36 cellular contexts compared by ENCODE assay signal in the genomic region with DNA sequence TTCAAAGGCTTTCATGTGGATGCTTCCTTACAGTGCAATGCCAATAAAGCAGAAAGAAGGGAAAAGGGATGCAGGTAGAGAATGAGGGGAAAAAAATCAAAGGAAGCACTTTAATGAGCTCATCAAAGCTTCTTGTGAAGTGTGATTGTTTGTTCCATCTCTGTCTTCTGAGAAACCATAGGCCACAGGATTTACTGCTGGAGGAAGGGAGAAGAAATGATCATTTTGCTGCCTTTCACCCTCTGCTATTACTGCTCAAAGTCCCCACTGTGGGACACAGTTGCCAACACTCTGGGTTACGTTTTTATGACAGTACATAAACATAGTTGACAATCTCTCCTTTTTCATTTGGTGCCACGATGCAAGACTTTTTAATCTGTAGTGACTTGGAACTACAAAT.
"Had no signal": no experiment of that assay in that cellular context is flagged by ENCODE, and none has a peak within 500 bp of the region (broad histone marks: within the 10 kb centered on the region; RNA-seq: fewer than 3 reads in every experiment).

No MANE protein-coding gene starts in this region.

- H3K36me3 Mint-ChIP-seq: activated CD4-positive, alpha-beta memory T cell treated with anti-CD3 and anti-CD28 coated beads for 36 hours; activated naive CD4-positive, alpha-beta T cell treated with anti-CD3 and anti-CD28 coated beads, Interleukin-2, amount 10 ng/mL, durations not matched to agents 7 days and 5 days; activated naive CD4-positive, alpha-beta T cell treated with anti-CD3 and anti-CD28 coated beads, Interleukin-2, amount 50 U/mL, for 24 hours; activated naive CD8-positive, alpha-beta T cell; activated naive CD8-positive, alpha-beta T cell treated with anti-CD3 and anti-CD28 coated beads, Interleukin-2, amount 10 ng/mL, durations not matched to agents 7 days and 5 days; brain had no signal

- H3K4me3 Mint-ChIP-seq: activated B cell treated with CpG ODN at 0.5 μM for 24 hours; activated CD4-positive, alpha-beta memory T cell treated with anti-CD3 and anti-CD28 coated beads for 36 hours; activated CD4-positive, alpha-beta T cell treated with anti-CD3 and anti-CD28 coated beads, Interleukin-2, amount 10 ng/mL, durations not matched to agents 24 days and 14 days; activated CD8-positive, alpha-beta T cell treated with anti-CD3 and anti-CD28 coated beads for 36 hours; activated naive CD4-positive, alpha-beta T cell treated with anti-CD3 and anti-CD28 coated beads, Interleukin-2, amount 10 ng/mL, durations not matched to agents 7 days and 5 days; activated naive CD4-positive, alpha-beta T cell treated with anti-CD3 and anti-CD28 coated beads, Interleukin-2, amount 50 U/mL, for 24 hours; activated naive CD8-positive, alpha-beta T cell; activated naive CD8-positive, alpha-beta T cell treated with anti-CD3 and anti-CD28 coated beads, Interleukin-2, amount 10 ng/mL, durations not matched to agents 7 days and 5 days; activated naive CD8-positive, alpha-beta T cell treated with anti-CD3 and anti-CD28 coated beads, Interleukin-2, amount 50 U/mL, for 24 hours; activated T-cell treated with anti-CD3 and anti-CD28 coated beads, Interleukin-2, amount 50 U/mL, for 24 hours; brain; central memory CD8-positive, alpha-beta T cell; T-helper 1 cell treated with Interleukin-12 subunit alpha and Interleukin-12 subunit beta and Interleukin-4 antibody, amounts not matched to agents 30 μg/mL and 1 μg/mL, for 36 hours; T-helper 2 cell treated with Interferon-gamma antibody and Interleukin-4, amounts not matched to agents 5 μg/mL and 100 μg/mL, for 36 hours had no signal

- H3K27me3 Mint-ChIP-seq: activated B cell treated with CpG ODN at 0.5 μM for 24 hours; activated CD4-positive, alpha-beta memory T cell treated with anti-CD3 and anti-CD28 coated beads for 36 hours; activated CD4-positive, alpha-beta T cell treated with anti-CD3 and anti-CD28 coated beads, Interleukin-2, amount 10 ng/mL, durations not matched to agents 24 days and 14 days; activated CD8-positive, alpha-beta T cell treated with anti-CD3 and anti-CD28 coated beads for 36 hours; activated naive CD4-positive, alpha-beta T cell treated with anti-CD3 and anti-CD28 coated beads, Interleukin-2, amount 10 ng/mL, durations not matched to agents 7 days and 5 days; activated naive CD4-positive, alpha-beta T cell treated with anti-CD3 and anti-CD28 coated beads, Interleukin-2, amount 50 U/mL, for 24 hours; activated naive CD8-positive, alpha-beta T cell; activated naive CD8-positive, alpha-beta T cell treated with anti-CD3 and anti-CD28 coated beads, Interleukin-2, amount 10 ng/mL, durations not matched to agents 7 days and 5 days; activated naive CD8-positive, alpha-beta T cell treated with anti-CD3 and anti-CD28 coated beads, Interleukin-2, amount 50 U/mL, for 24 hours; activated T-cell treated with anti-CD3 and anti-CD28 coated beads, Interleukin-2, amount 50 U/mL, for 24 hours; brain; central memory CD8-positive, alpha-beta T cell had no signal

- H3K27ac ChIP-seq: ascending aorta, cardiac muscle cell, VCaP had no signal

- H3K4me1 Mint-ChIP-seq: activated B cell treated with CpG ODN at 0.5 μM for 24 hours; activated CD4-positive, alpha-beta T cell treated with anti-CD3 and anti-CD28 coated beads, Interleukin-2, amount 10 ng/mL, durations not matched to agents 24 days and 14 days; activated naive CD4-positive, alpha-beta T cell treated with anti-CD3 and anti-CD28 coated beads, Interleukin-2, amount 10 ng/mL, durations not matched to agents 7 days and 5 days; activated naive CD4-positive, alpha-beta T cell treated with anti-CD3 and anti-CD28 coated beads, Interleukin-2, amount 50 U/mL, for 24 hours; activated naive CD8-positive, alpha-beta T cell treated with anti-CD3 and anti-CD28 coated beads, Interleukin-2, amount 10 ng/mL, durations not matched to agents 7 days and 5 days; activated naive CD8-positive, alpha-beta T cell treated with anti-CD3 and anti-CD28 coated beads, Interleukin-2, amount 50 U/mL, for 24 hours; brain; central memory CD8-positive, alpha-beta T cell had no signal

- DNase-seq: activated B cell treated with CpG ODN at 0.5 μM for 24 hours; activated CD4-positive, alpha-beta memory T cell treated with anti-CD3 and anti-CD28 coated beads for 36 hours; activated CD4-positive, alpha-beta T cell treated with anti-CD3 and anti-CD28 coated beads for 4 hours; activated CD4-positive, alpha-beta T cell treated with anti-CD3 and anti-CD28 coated beads, Interleukin-2, amount 10 ng/mL, durations not matched to agents 24 days and 14 days; activated CD4-positive, alpha-beta T cell treated with anti-CD3 and anti-CD28 coated beads, Interleukin-2, amount 50 U/mL, for 1 hour; activated CD4-positive, alpha-beta T cell treated with anti-CD3 and anti-CD28 coated beads, Interleukin-2, amount 50 U/mL, for 4 hours; activated CD4-positive, CD25-positive, alpha-beta regulatory T cell treated with anti-CD3 and anti-CD28 coated beads, Interleukin-2, amount 50 U/mL, for 72 hours; activated CD8-positive, alpha-beta memory T cell treated with anti-CD3 and anti-CD28 coated beads, Interleukin-2, amount 50 U/mL, for 4 hours; activated CD8-positive, alpha-beta T cell treated with anti-CD3 and anti-CD28 coated beads for 36 hours; activated effector memory CD4-positive, alpha-beta T cell treated with Interleukin-2 at 50 U/mL for 16 hours; activated gamma-delta T cell; activated naive CD4-positive, alpha-beta T cell treated with anti-CD3 and anti-CD28 coated beads, Interleukin-2, amount 10 ng/mL, durations not matched to agents 7 days and 5 days; activated naive CD4-positive, alpha-beta T cell treated with Interleukin-2 at 50 U/mL for 16 hours; activated naive CD8-positive, alpha-beta T cell treated with anti-CD3 and anti-CD28 coated beads, Interleukin-2, amount 10 ng/mL, durations not matched to agents 7 days and 5 days; activated naive CD8-positive, alpha-beta T cell treated with anti-CD3 and anti-CD28 coated beads, Interleukin-2, amount 50 U/mL, for 24 hours; activated T-cell treated with anti-CD3 and anti-CD28 coated beads, Interleukin-2, amount 50 U/mL, for 24 hours; activated T-cell treated with anti-CD3 and anti-CD28 coated beads, Interleukin-2, amount 50 U/mL, for 48 hours; amygdala; anterior cingulate cortex; caudate nucleus; cerebellar nuclear complex; T-helper 1 cell; T-helper 2 cell; T-helper 9 cell had no signal

- H3K4me3 ChIP-seq: ascending aorta, cardiac muscle cell had no signal

- FAIRE-seq: bronchial epithelial cell, TTC549 had no signal

- H3K9me3 ChIP-seq: ascending aorta had no signal

- H3K27me3 ChIP-seq: ascending aorta, cardiac muscle cell had no signal

- H3K36me3 ChIP-seq: ascending aorta, cardiac muscle cell had no signal

- H3K27ac Mint-ChIP-seq: activated B cell treated with CpG ODN at 0.5 μM for 24 hours; activated CD4-positive, alpha-beta memory T cell treated with anti-CD3 and anti-CD28 coated beads for 36 hours; activated CD4-positive, alpha-beta T cell treated with anti-CD3 and anti-CD28 coated beads, Interleukin-2, amount 10 ng/mL, durations not matched to agents 24 days and 14 days; activated CD8-positive, alpha-beta T cell treated with anti-CD3 and anti-CD28 coated beads for 36 hours; activated naive CD4-positive, alpha-beta T cell treated with anti-CD3 and anti-CD28 coated beads, Interleukin-2, amount 10 ng/mL, durations not matched to agents 7 days and 5 days; activated naive CD4-positive, alpha-beta T cell treated with anti-CD3 and anti-CD28 coated beads, Interleukin-2, amount 50 U/mL, for 24 hours; activated naive CD8-positive, alpha-beta T cell; activated naive CD8-positive, alpha-beta T cell treated with anti-CD3 and anti-CD28 coated beads, Interleukin-2, amount 10 ng/mL, durations not matched to agents 7 days and 5 days; activated naive CD8-positive, alpha-beta T cell treated with anti-CD3 and anti-CD28 coated beads, Interleukin-2, amount 50 U/mL, for 24 hours; activated T-cell treated with anti-CD3 and anti-CD28 coated beads, Interleukin-2, amount 50 U/mL, for 24 hours; activated T-helper 2 cell treated with anti-CD3 and anti-CD28 coated beads, Interferon-gamma antibody, Interleukin-2, Interleukin-4, amounts not matched to agents 10 μg/mL and 5 μg/mL and 100 μg/mL, durations not matched to agents 14 hours and 24 hours and 36 hours; brain; T-helper 1 cell treated with Interleukin-12 subunit alpha and Interleukin-12 subunit beta and Interleukin-4 antibody, amounts not matched to agents 30 μg/mL and 1 μg/mL, for 36 hours; T-helper 2 cell treated with Interferon-gamma antibody and Interleukin-4, amounts not matched to agents 5 μg/mL and 100 μg/mL, for 36 hours had no signal

- H3K4me1 ChIP-seq: ascending aorta had no signal
